24 cellular contexts compared by ENCODE assay signal in genomic region chr2:46829240-46829970, GRCh38.
DNase-seq lines count a peak whose midpoint lies in the region; ATAC-seq and TF ChIP-seq lines count a peak whose summit lies in the region.
"Had no signal": no experiment of that assay in that cellular context is flagged by ENCODE, and none has a peak within 500 bp of the region (broad histone marks: within the 10 kb centered on the region; RNA-seq: fewer than 3 reads in every experiment).

No MANE protein-coding gene starts in this region.

- peak overlapping the region; percentile 8; the same call in 1 of the 2 replicates for H3K23ac ChIP-seq in IMR-90 (ENCODE audit: low read depth, low read length)

- H2AK5ac ChIP-seq in IMR-90 (ENCODE audit: low read depth, low read length), result peak overlapping the region; percentile 99

- H4K20me1 ChIP-seq in IMR-90 (ENCODE audit: insufficient read depth, low read length) (no peaks in the 10 kb centered on the region), osteoblast (ENCODE audit: insufficient read depth, low read length) (no peaks in the 10 kb centered on the region)

- no peak for ATAC-seq in IMR-90 (ENCODE audit: low read depth)
- ATAC-seq: esophagus mucosa; naive thymus-derived CD8-positive, alpha-beta T cell; Panc1; pancreas had no signal

- peaks cover 37% of the 10 kb centered on the region for H3K9me1 ChIP-seq in IMR-90 (ENCODE audit: insufficient read depth, low read length)

- no peak overlapping the region for H3K4me3 Mint-ChIP-seq in progenitor cell of endocrine pancreas (ENCODE audit: low read depth)
- H3K4me3 Mint-ChIP-seq: activated naive CD8-positive, alpha-beta T cell treated with anti-CD3 and anti-CD28 coated beads for 36 hours; naive thymus-derived CD8-positive, alpha-beta T cell; T-helper 1 cell treated with Interleukin-12 subunit alpha and Interleukin-12 subunit beta and Interleukin-4 antibody, amounts not matched to agents 30 μg/mL and 1 μg/mL, for 36 hours had no signal

- H3K9me3 Mint-ChIP-seq in progenitor cell of endocrine pancreas (ENCODE audit: low read depth), result peaks cover 9% of the 10 kb centered on the region
- H3K9me3 Mint-ChIP-seq: activated naive CD8-positive, alpha-beta T cell treated with anti-CD3 and anti-CD28 coated beads for 36 hours had no signal

- TF ChIP-seq CTCF in IMR-90 (conservative IDR thresholded peaks at IDR 0.05; ENCODE audit: low read depth, low read length) (no peak), osteoblast (IDR thresholded peaks at IDR 0.05; ENCODE audit: extremely low read depth, low read depth, low read length) (no peak), progenitor cell of endocrine pancreas (IDR thresholded peaks at IDR 0.05; ENCODE audit: unreplicated experiment) (no peak)

- H3K4me3 ChIP-seq in IMR-90 (ENCODE audit: insufficient read depth, low read depth, low read length), result no peak overlapping the region
- H3K4me3 ChIP-seq in adipocyte (ENCODE audit: low read length), result no peak overlapping the region
- H3K4me3 ChIP-seq in osteoblast (ENCODE audit: insufficient read depth, low read length), result no peak overlapping the region
- H3K4me3 ChIP-seq: pancreas, sigmoid colon had no signal

- peak overlapping the region; percentile 97 for H2BK5ac ChIP-seq in IMR-90 (ENCODE audit: low read depth, low read length, poor library complexity, severe bottlenecking)

- no TSS peak for BruUV-seq in IMR-90 (replicated peaks; lab: Mats Ljungman, UMichigan)

- no peak overlapping the region for H3K56ac ChIP-seq in IMR-90 (ENCODE audit: extremely low read depth, insufficient read depth, low read length)

- peak overlapping the region; percentile 85 for H3K14ac ChIP-seq in IMR-90 (replicated peaks; ENCODE audit: low read depth, low read length)

- H3K9me3 ChIP-seq in IMR-90 (ENCODE audit: control insufficient read depth, insufficient read depth, low read length) (peaks cover 7% of the 10 kb centered on the region), adipocyte (ENCODE audit: control insufficient read depth, low read length) (peaks cover 7% of the 10 kb centered on the region), osteoblast (ENCODE audit: low read depth, low read length) (no peaks in the 10 kb centered on the region)
- H3K9me3 ChIP-seq: pancreas, sigmoid colon had no signal

- peak overlapping the region; percentile 97 for H3K27ac ChIP-seq in IMR-90 (ENCODE audit: insufficient read depth, low read length)
- H3K27ac ChIP-seq in osteoblast (ENCODE audit: low read depth, low read length), result peak overlapping the region; percentile 98
- H3K27ac ChIP-seq: pancreas, sigmoid colon had no signal

- peak overlapping the region; percentile 97; the same call in 2 of the 3 replicates for H2BK15ac ChIP-seq in IMR-90 (ENCODE audit: low read depth, low read length)

- POLR2A ChIA-PET in IMR-90 (lab: Charles Lee; ENCODE audit: unreplicated experiment), result no interaction called here

- CTCF ChIA-PET in IMR-90 (lab: Yijun Ruan, JAX), result interaction anchor here (1.1 kb wide), 1 partner anchor 51 kb away, joined by 3 read pairs; no protein-coding TSS in a partner anchor

- peak overlapping the region; percentile 57 for H2AK9ac ChIP-seq in IMR-90 (replicated peaks; ENCODE audit: low read depth, low read length, poor library complexity)

- no peaks in the 10 kb centered on the region for H3K27me3 ChIP-seq in IMR-90 (ENCODE audit: control insufficient read depth, insufficient read depth, low read length)
- H3K27me3 ChIP-seq in adipocyte (replicated peaks; ENCODE audit: control insufficient read depth, insufficient read depth, low read length), result no peaks in the 10 kb centered on the region
- H3K27me3 ChIP-seq in osteoblast (ENCODE audit: insufficient read depth, low read length), result no peaks in the 10 kb centered on the region
- H3K27me3 ChIP-seq: pancreas, sigmoid colon had no signal

- H3K9ac ChIP-seq in IMR-90 (ENCODE audit: low read depth, low read length), result no peak overlapping the region
- H3K9ac ChIP-seq in adipocyte (ENCODE audit: low read length), result peak overlapping the region; percentile 70

- in situ Hi-C loops in IMR-90 (cut with MboI; ENCODE audit: low sequenced_read_pairs), result no loop called here

- H3K18ac ChIP-seq in IMR-90 (ENCODE audit: low read depth, low read length), result peak overlapping the region; percentile 98

- peaks cover 44% of the 10 kb centered on the region for H3K4me1 ChIP-seq in IMR-90 (ENCODE audit: control insufficient read depth, insufficient read depth, low read length)
- H3K4me1 ChIP-seq in adipocyte (ENCODE audit: control insufficient read depth, insufficient read depth, low read length), result peaks cover 38% of the 10 kb centered on the region
- peaks cover 69% of the 10 kb centered on the region for H3K4me1 ChIP-seq in osteoblast (ENCODE audit: insufficient read depth, low read length)
- H3K4me1 ChIP-seq: pancreas had no signal

- peak overlapping the region; percentile 95 for H4K91ac ChIP-seq in IMR-90 (ENCODE audit: insufficient read depth, low read depth, low read length)

- peak overlapping the region; percentile 94 for H2BK20ac ChIP-seq in IMR-90 (ENCODE audit: low read depth, low read length)

- dilution Hi-C loops in IMR-90 (cut with HindIII; ENCODE audit: low sequenced_read_pairs, unreplicated experiment), result no loop called here

- no peak for TF ChIP-seq RAD21 in IMR-90 (IDR thresholded peaks at IDR 0.05; ENCODE audit: low read length)

- H3K36me3 ChIP-seq in IMR-90 (ENCODE audit: control insufficient read depth, insufficient read depth, low read length), result no peaks in the 10 kb centered on the region
- H3K36me3 ChIP-seq in adipocyte (ENCODE audit: control insufficient read depth, insufficient read depth, low read length, severe bottlenecking), result no peaks in the 10 kb centered on the region
- peaks cover 14% of the 10 kb centered on the region for H3K36me3 ChIP-seq in osteoblast (ENCODE audit: insufficient read depth, low read length)
- H3K36me3 ChIP-seq: pancreas, sigmoid colon had no signal

- H3K4me1 Mint-ChIP-seq in progenitor cell of endocrine pancreas (ENCODE audit: low read depth), result no peaks in the 10 kb centered on the region
- H3K4me1 Mint-ChIP-seq: activated naive CD8-positive, alpha-beta T cell treated with anti-CD3 and anti-CD28 coated beads for 36 hours; naive thymus-derived CD8-positive, alpha-beta T cell had no signal

- WGBS in IMR-90 (ENCODE audit: extremely low coverage in 2 of 2, insufficient read length in 1 of 2), 2 experiments, result no CpG with 5 or more reads among the region's 12 CpGs

- H3K4me2 ChIP-seq in IMR-90 (ENCODE audit: low read depth, low read length) (no peak overlapping the region), osteoblast (ENCODE audit: insufficient read depth, low read length) (peak overlapping the region; percentile 53)

- H2AFZ ChIP-seq in IMR-90 (replicated peaks; ENCODE audit: low read length, poor library complexity) (peak overlapping the region; percentile 16), osteoblast (ENCODE audit: low read length) (no peak overlapping the region)

- H3K4ac ChIP-seq in IMR-90 (ENCODE audit: low read depth, low read length), result peak overlapping the region; percentile 95

- no peak overlapping the region for H3K27ac Mint-ChIP-seq in progenitor cell of endocrine pancreas
- H3K27ac Mint-ChIP-seq: activated naive CD8-positive, alpha-beta T cell treated with anti-CD3 and anti-CD28 coated beads for 36 hours; naive thymus-derived CD8-positive, alpha-beta T cell; T-helper 1 cell treated with Interleukin-12 subunit alpha and Interleukin-12 subunit beta and Interleukin-4 antibody, amounts not matched to agents 30 μg/mL and 1 μg/mL, for 36 hours had no signal

- H3K79me1 ChIP-seq in IMR-90 (ENCODE audit: low read depth in 1 of 2, low read length in 2 of 2), result peaks cover 0 to 46% of the 10 kb centered on the region in 2 experiments; a peak in 2 of 4 replicates

- DNase-seq in AG08396 (ENCODE audit: low spot score) (peak; percentile 3), IMR-90 (no peak), adipocyte (ENCODE audit: low read depth) (no peak), osteoblast (ENCODE audit: insufficient read length, low spot score, missing footprints) (no peak), activated gamma-delta T cell treated with Interleukin-2 at 50 U/mL for 16 hours (no peak), progenitor cell of endocrine pancreas (ENCODE audit: low spot score, unreplicated experiment) (no peak), hippocampal formation (lab: John Stamatoyannopoulos, UW) (no peak), SW480 (ENCODE audit: low spot score) (no peak)
- DNase-seq: activated CD4-positive, alpha-beta T cell treated with anti-CD3 and anti-CD28 coated beads for 4 hours; activated naive CD8-positive, alpha-beta T cell treated with anti-CD3 and anti-CD28 coated beads for 36 hours; DMS79; effector memory CD4-positive, alpha-beta T cell; HCEC 1CT; Kasumi-1; mesendoderm; naive thymus-derived CD8-positive, alpha-beta T cell; NCI-H1092 treated with DMSO at 0.1 percent for 48 hours; NCI-H2081; NCI-H446 treated with DMSO at 0.1 percent for 48 hours; pancreas; sigmoid colon had no signal

- no peak for TF ChIP-seq POLR2A in IMR-90 (IDR thresholded peaks at IDR 0.05; ENCODE audit: low read depth, low read length)

- no peaks in the 10 kb centered on the region for H3K36me3 Mint-ChIP-seq in progenitor cell of endocrine pancreas (ENCODE audit: insufficient read depth)
- H3K36me3 Mint-ChIP-seq: activated naive CD8-positive, alpha-beta T cell treated with anti-CD3 and anti-CD28 coated beads for 36 hours had no signal

- H3K27me3 Mint-ChIP-seq in progenitor cell of endocrine pancreas, result peaks cover 3% of the 10 kb centered on the region
- H3K27me3 Mint-ChIP-seq: activated naive CD8-positive, alpha-beta T cell treated with anti-CD3 and anti-CD28 coated beads for 36 hours had no signal

- peak overlapping the region; percentile 99 for H4K5ac ChIP-seq in IMR-90 (ENCODE audit: low read depth, low read length)

- intact Hi-C loops in IMR-90 (cut with micrococcal nuclease), result no loop called here

- H3K79me2 ChIP-seq in osteoblast (ENCODE audit: insufficient read depth, low read length), result peaks cover 51% of the 10 kb centered on the region

- H4K8ac ChIP-seq in IMR-90 (ENCODE audit: low read depth in 2 of 2, low read length in 2 of 2), result peak overlapping the region; percentile 88 to 90; a peak in 3 of 4 replicates

- peak overlapping the region; percentile 89 for H2BK120ac ChIP-seq in IMR-90 (ENCODE audit: low read depth, low read length)

TF ChIP-seq in IMR-90, 13 proteins besides CTCF, POLR2A, EP300 and RAD21 (continues in another document):
- TF ChIP-seq CEBPB (IDR thresholded peaks at IDR 0.05; ENCODE audit: low read depth, low read length) (no peak), MAFK (IDR thresholded peaks at IDR 0.05; ENCODE audit: low read depth, low read length) (no peak), MXI1 (IDR thresholded peaks at IDR 0.05; ENCODE audit: borderline replicate concordance, low read depth, low read length) (no peak), RCOR1 (IDR thresholded peaks at IDR 0.05; ENCODE audit: insufficient replicate concordance, low read length) (no peak), BHLHE40 (IDR thresholded peaks at IDR 0.05; ENCODE audit: low read depth, low read length) (no peak), CHD1 (IDR thresholded peaks at IDR 0.05; ENCODE audit: low read depth, low read length) (no peak), FOS (IDR thresholded peaks at IDR 0.05; ENCODE audit: low read depth, low read length) (no peak), SMC3 (IDR thresholded peaks at IDR 0.05; ENCODE audit: low read depth, low read length) (no peak), RFX5 (IDR thresholded peaks at IDR 0.05; ENCODE audit: low read depth, low read length) (no peak)
